Comparison of ENCODE assay signal across 8 cellular contexts in the genomic region with DNA sequence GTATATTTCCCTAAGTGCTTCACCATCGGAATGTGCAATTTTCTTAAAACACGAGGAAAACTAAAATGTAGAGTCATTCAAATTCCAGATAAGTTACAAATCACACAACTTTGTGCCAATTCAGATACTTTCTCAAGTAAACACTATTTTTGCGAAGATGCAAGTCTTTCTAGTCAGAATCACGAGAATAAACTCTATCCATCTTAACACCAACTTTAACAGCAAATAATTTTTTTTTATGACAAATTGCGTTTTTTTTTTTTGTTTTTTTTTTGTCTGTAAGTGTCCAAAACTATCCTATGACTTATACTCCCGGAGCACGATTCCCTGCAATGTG. TPM values are rescaled to one million over a fixed set of nuclear protein-coding genes. Genes with fewer than 3 reads are reported as not detected.
DNase-seq lines count a peak whose midpoint lies in the region; ATAC-seq and TF ChIP-seq lines count a peak whose summit lies in the region.

No MANE protein-coding gene starts in this region.

- peak overlapping the region; percentile 62 for H3K4me3 ChIP-seq in SJCRH30
- H3K4me3 ChIP-seq in fibroblast of lung (replicated peaks in 1 of 4; ENCODE audit: control extremely low read depth in 1 of 4, insufficient read depth in 1 of 4, low read depth in 3 of 4, low read length in 4 of 4) = peak overlapping the region; percentile 6 to 82 (median 73)
- H3K4me3 ChIP-seq in psoas muscle = peak overlapping the region; percentile 82

- H3K36me3 ChIP-seq in SJCRH30 = no peaks in the 10 kb centered on the region
- H3K36me3 ChIP-seq in fibroblast of lung (ENCODE audit: control insufficient read depth, insufficient read depth, low read length) = no peaks in the 10 kb centered on the region
- no peaks in the 10 kb centered on the region for H3K36me3 ChIP-seq in psoas muscle (ENCODE audit: insufficient read depth in 1 of 2, low read depth in 1 of 2)

- H3K4me1 ChIP-seq in SJCRH30 (peaks cover 10% of the 10 kb centered on the region), fibroblast of lung (ENCODE audit: control insufficient read depth, extremely low read depth, insufficient read depth, low read length) (peaks cover 10% of the 10 kb centered on the region), psoas muscle (peaks cover 38% of the 10 kb centered on the region)

- H3K27ac ChIP-seq in SJCRH30 = peak overlapping the region; percentile 86
- H3K27ac ChIP-seq in fibroblast of lung (ENCODE audit: insufficient read depth, low read length) = peak overlapping the region; percentile 94
- H3K27ac ChIP-seq in psoas muscle = peak overlapping the region; percentile 98

- 2 to 3% (median 3%) methylated on average over 7 of the region's 7 CpGs for WGBS in psoas muscle, 3 donors

- H3K4me2 ChIP-seq in fibroblast of lung (ENCODE audit: extremely low read depth, insufficient read depth, low read length) = peak overlapping the region; percentile 64

- ATAC-seq in psoas muscle (no peak), GM19463 (IDR thresholded peaks at IDR 0.05; ENCODE audit: unreplicated experiment) (no peak), HG03135 (IDR thresholded peaks at IDR 0.05; ENCODE audit: unreplicated experiment) (no peak), HG03378 (IDR thresholded peaks at IDR 0.05; ENCODE audit: unreplicated experiment) (no peak)

- H4K20me1 ChIP-seq in fibroblast of lung (ENCODE audit: control insufficient read depth, extremely low read depth, insufficient read depth, low read length) = no peaks in the 10 kb centered on the region

- H2AFZ ChIP-seq in fibroblast of lung (ENCODE audit: low read length) = no peak overlapping the region

- H3K79me2 ChIP-seq in fibroblast of lung (ENCODE audit: control insufficient read depth, insufficient read depth, low read length) = peaks cover 47% of the 10 kb centered on the region

- no peak for TF ChIP-seq CTCF in fibroblast of lung (conservative IDR thresholded peaks at IDR 0.05 in 1 of 2, IDR thresholded peaks at IDR 0.05 in 1 of 2; ENCODE audit: low read depth in 1 of 2, low read length in 2 of 2)
- no peak for TF ChIP-seq CTCF in psoas muscle (IDR thresholded peaks at IDR 0.05)

- intact Hi-C loops in psoas muscle (cut with DNase I) = loop anchor here (5.0 to 10.0 kb wide), 7 partner anchors 51 to 679 kb away; a partner anchor contains a TSS

- DNase-seq in EH (ENCODE audit: low read depth) (peak; percentile 81), SJCRH30 (no peak), fibroblast of lung (ENCODE audit: low read depth in 2 of 2) (peak; percentile 78 to 80), psoas muscle (no peak), HT-29 (ENCODE audit: low spot score) (no peak)

- H3K27me3 ChIP-seq in SJCRH30 (no peaks in the 10 kb centered on the region), fibroblast of lung (ENCODE audit: control insufficient read depth, insufficient read depth, low read length) (no peaks in the 10 kb centered on the region), psoas muscle (ENCODE audit: insufficient read depth in 3 of 3, low read length in 2 of 3) (no peaks in the 10 kb centered on the region)

- peak overlapping the region; percentile 93 for H3K9ac ChIP-seq in fibroblast of lung (ENCODE audit: insufficient read depth, low read length)

- H3K9me3 ChIP-seq in SJCRH30 (replicated peaks) (no peaks in the 10 kb centered on the region), fibroblast of lung (ENCODE audit: control insufficient read depth, insufficient read depth, low read depth, low read length) (no peaks in the 10 kb centered on the region), psoas muscle (no peaks in the 10 kb centered on the region)

RNA-seq across cellular contexts. Expression of a gene that starts 1.3 kb away (rescaled TPM):
- 28.8 and 34.3 TPM in 2 replicates for total RNA-seq in SJCRH30 (2014; rRNA removed; shearing (Covaris generic))
- total RNA-seq in fibroblast of lung (38.6 and 48.0 TPM in 2 replicates), psoas muscle (10 to 100 TPM; 17.5 to 27.7 (median 23.1) TPM)
- polyA plus RNA-seq in fibroblast of lung (23.2 and 24.6 TPM in 2 replicates), psoas muscle (10 to 100 TPM in 1 of 3 donors, 1 to 10 TPM in 2; 8.8 to 19.7 (median 9.1) TPM)
- polyA plus RNA-seq in fibroblast of lung (2012) = 15.1 and 17.6 TPM in 2 replicates
- polyA minus RNA-seq in fibroblast of lung (ENCODE audit: low replicate concordance) = 8.1 and 8.7 TPM in 2 replicates
- 12.3 and 12.9 TPM in 2 replicates for total RNA-seq in HT-29 (2014; rRNA removed; shearing (Covaris generic))

Comparison
In these comparisons a context has a peak if more than half of its experiments do, and no peak if none do; other contexts are left out.
1. DNase-seq: peak in EH (single experiment) and fibroblast of lung (2 of 2); none in SJCRH30 (0 of 2), psoas muscle (0 of 2) and HT-29 (single experiment).
2. Peak in every context shown above with its lines, with median percentiles within 50 percentile points of each other: H3K27ac ChIP-seq and H3K4me3 ChIP-seq.